Comparison of ENCODE assay signal across 9 cellular contexts in genomic region chr5:132428147-132428482, GRCh38. TPM values are rescaled to one million over a fixed set of nuclear protein-coding genes. Genes with fewer than 3 reads are reported as not detected.
DNase-seq lines count a peak whose midpoint lies in the region; ATAC-seq and TF ChIP-seq lines count a peak whose summit lies in the region.
"Had no signal": no experiment of that assay in that cellular context is flagged by ENCODE, and none has a peak within 500 bp of the region (broad histone marks: within the 10 kb centered on the region; RNA-seq: fewer than 3 reads in every experiment).

No MANE protein-coding gene starts in this region.

- CTCF ChIA-PET in OCI-LY7 (lab: Charles Lee; ENCODE audit: unreplicated experiment), result interaction anchor here (0.5 to 2.1 kb wide), 3 partner anchors 38 to 612 kb away, joined by 3 to 6 read pairs (median 4); no protein-coding TSS in a partner anchor

- POLR2A ChIA-PET in OCI-LY7 (lab: Charles Lee), result interaction anchor here (0.6 to 7.2 kb wide), 8 partner anchors 10 to 68 kb away, joined by 3 to 49 read pairs (median 4); partner anchors contain the start of gene IRF1

- intact Hi-C loops in OCI-LY7 (cut with micrococcal nuclease; ENCODE audit: unreplicated experiment), result no loop called here
- intact Hi-C loops in esophagus muscularis mucosa (cut with DNase I), result no loop called here

- no peaks in the 10 kb centered on the region for H3K9me3 Mint-ChIP-seq in T-helper 1 cell treated with Interleukin-12 subunit alpha and Interleukin-12 subunit beta and Interleukin-4 antibody, amounts not matched to agents 30 μg/mL and 1 μg/mL, for 36 hours
- H3K9me3 Mint-ChIP-seq in stimulated activated naive B cell treated with anti-CD40 and anti-IgM and Interleukin-4, amounts not matched to agents 10 μg/mL and 1 μg/mL and 100 μg/mL, for 72 hours, result no peaks in the 10 kb centered on the region

- no peak for TF ChIP-seq POLR2A in esophagus muscularis mucosa (IDR thresholded peaks at IDR 0.05; ENCODE audit: low read depth)

- no peak overlapping the region for H3K4me3 ChIP-seq in OCI-LY7 (ENCODE audit: low read depth, low read length, poor library complexity, severe bottlenecking)
- H3K4me3 ChIP-seq in esophagus muscularis mucosa, result no peak overlapping the region

- no TSS peak for BruUV-seq in OCI-LY7 (replicated peaks; lab: Mats Ljungman, UMichigan)

- no peaks in the 10 kb centered on the region for H3K9me2 ChIP-seq in OCI-LY7 (ENCODE audit: insufficient read depth, low read length)

- no peak for TF ChIP-seq EP300 in esophagus muscularis mucosa (IDR thresholded peaks at IDR 0.05)

- TF ChIP-seq CTCF in OCI-LY7 (conservative IDR thresholded peaks at IDR 0.05; ENCODE audit: low read length) (no peak), esophagus muscularis mucosa (IDR thresholded peaks at IDR 0.05) (no peak)

- H3K27ac ChIP-seq in OCI-LY7 (ENCODE audit: low read depth, low read length, poor library complexity, severe bottlenecking), result peak overlapping the region; percentile 96
- H3K27ac ChIP-seq in esophagus muscularis mucosa (replicated peaks in 1 of 4), result peak overlapping the region; percentile 74 to 83 (median 78)

- peaks cover 88% of the 10 kb centered on the region for H3K4me1 ChIP-seq in OCI-LY7 (ENCODE audit: insufficient read depth, low read length, poor library complexity, severe bottlenecking)
- peaks cover 90 to 97% (median 91%) of the 10 kb centered on the region in 4 donors for H3K4me1 ChIP-seq in esophagus muscularis mucosa

- no peaks in the 10 kb centered on the region for H3K27me3 Mint-ChIP-seq in T-helper 1 cell treated with Interleukin-12 subunit alpha and Interleukin-12 subunit beta and Interleukin-4 antibody, amounts not matched to agents 30 μg/mL and 1 μg/mL, for 36 hours (ENCODE audit: low read depth)
- H3K27me3 Mint-ChIP-seq in stimulated activated naive B cell treated with anti-CD40 and anti-IgM and Interleukin-4, amounts not matched to agents 10 μg/mL and 1 μg/mL and 100 μg/mL, for 72 hours, result no peaks in the 10 kb centered on the region

- H3K27me3 ChIP-seq in esophagus muscularis mucosa, result no peaks in the 10 kb centered on the region

- no peak for ATAC-seq in stimulated activated naive B cell treated with anti-CD40 and anti-IgM and Interleukin-4, amounts not matched to agents 10 μg/mL and 1 μg/mL and 100 μg/mL, for 72 hours (replicated peaks)
- ATAC-seq in HG03108 (IDR thresholded peaks at IDR 0.05; ENCODE audit: unreplicated experiment), result no peak
- ATAC-seq in HG02678 (IDR thresholded peaks at IDR 0.05; ENCODE audit: unreplicated experiment), result no peak

- H3K36me3 ChIP-seq in OCI-LY7 (ENCODE audit: insufficient read depth, low read length) (peaks cover 6% of the 10 kb centered on the region; the same call in 1 of the 2 replicates), esophagus muscularis mucosa (no peaks in the 10 kb centered on the region)

- H3K4me3 Mint-ChIP-seq in T-helper 1 cell treated with Interleukin-12 subunit alpha and Interleukin-12 subunit beta and Interleukin-4 antibody, amounts not matched to agents 30 μg/mL and 1 μg/mL, for 36 hours, result peak overlapping the region; percentile 82
- H3K4me3 Mint-ChIP-seq in stimulated activated naive B cell treated with anti-CD40 and anti-IgM and Interleukin-4, amounts not matched to agents 10 μg/mL and 1 μg/mL and 100 μg/mL, for 72 hours, result no peak overlapping the region

- peak overlapping the region; percentile 68 for H3K4me2 ChIP-seq in OCI-LY7 (ENCODE audit: low read length)

- peaks cover 92% of the 10 kb centered on the region for H3K4me1 Mint-ChIP-seq in T-helper 1 cell treated with Interleukin-12 subunit alpha and Interleukin-12 subunit beta and Interleukin-4 antibody, amounts not matched to agents 30 μg/mL and 1 μg/mL, for 36 hours (ENCODE audit: low read depth)
- peaks cover 84 to 99% of the 10 kb centered on the region in 2 donors for H3K4me1 Mint-ChIP-seq in stimulated activated naive B cell treated with anti-CD40 and anti-IgM and Interleukin-4, amounts not matched to agents 10 μg/mL and 1 μg/mL and 100 μg/mL, for 72 hours

- peak overlapping the region; percentile 99 for H3K27ac Mint-ChIP-seq in T-helper 1 cell treated with Interleukin-12 subunit alpha and Interleukin-12 subunit beta and Interleukin-4 antibody, amounts not matched to agents 30 μg/mL and 1 μg/mL, for 36 hours
- peak overlapping the region; percentile 75 for H3K27ac Mint-ChIP-seq in stimulated activated naive B cell treated with anti-CD40 and anti-IgM and Interleukin-4, amounts not matched to agents 10 μg/mL and 1 μg/mL and 100 μg/mL, for 72 hours

- H3K9me3 ChIP-seq in OCI-LY7 (ENCODE audit: low read length) (no peaks in the 10 kb centered on the region), esophagus muscularis mucosa (no peaks in the 10 kb centered on the region)

- no peaks in the 10 kb centered on the region for H4K20me1 ChIP-seq in OCI-LY7 (ENCODE audit: insufficient read depth, low read length)

- H3K79me2 ChIP-seq in OCI-LY7 (ENCODE audit: insufficient read depth, low read depth, low read length), result peaks cover 4% of the 10 kb centered on the region; the same call in 1 of the 2 replicates

- peaks cover 63% of the 10 kb centered on the region for H3K36me3 Mint-ChIP-seq in T-helper 1 cell treated with Interleukin-12 subunit alpha and Interleukin-12 subunit beta and Interleukin-4 antibody, amounts not matched to agents 30 μg/mL and 1 μg/mL, for 36 hours (ENCODE audit: low read depth)
- H3K36me3 Mint-ChIP-seq in stimulated activated naive B cell treated with anti-CD40 and anti-IgM and Interleukin-4, amounts not matched to agents 10 μg/mL and 1 μg/mL and 100 μg/mL, for 72 hours, result peaks cover 18 to 28% of the 10 kb centered on the region in 2 donors

- DNase-seq in T-helper 1 cell (no peak), OCI-LY7 (ENCODE audit: low spot score) (no peak), esophagus muscularis mucosa (ENCODE audit: extremely low spot score) (no peak)
- DNase-seq in stimulated activated naive B cell treated with anti-CD40 and anti-IgM and Interleukin-4, amounts not matched to agents 10 μg/mL and 1 μg/mL and 100 μg/mL, for 72 hours, result no peak
- DNase-seq in stimulated activated naive CD4-positive, alpha-beta T cell (lab: John Stamatoyannopoulos, UW), result no peak
- DNase-seq: stimulated activated CD4-positive, alpha-beta T cell treated with anti-CD3 and anti-CD28 coated beads, Interleukin-1b, Interleukin-23, amount 100 ng/mL, for 48 hours had no signal

- H2AFZ ChIP-seq in OCI-LY7 (ENCODE audit: low read length), result no peak overlapping the region

RNA-seq across cellular contexts. Expression of gene SLC22A5, which starts 58.6 kb away (rescaled TPM):
- 0.88 TPM in 1 of 2 replicates, not detected in the other for total RNA-seq in OCI-LY7 (2014; rRNA removed; shearing (Covaris generic))
- total RNA-seq in OCI-LY7 (2022) (0.18 and 0.36 TPM in 2 replicates), esophagus muscularis mucosa (1 to 10 TPM; 6.2 to 8.8 (median 7.5) TPM)
